In the genomic region with DNA sequence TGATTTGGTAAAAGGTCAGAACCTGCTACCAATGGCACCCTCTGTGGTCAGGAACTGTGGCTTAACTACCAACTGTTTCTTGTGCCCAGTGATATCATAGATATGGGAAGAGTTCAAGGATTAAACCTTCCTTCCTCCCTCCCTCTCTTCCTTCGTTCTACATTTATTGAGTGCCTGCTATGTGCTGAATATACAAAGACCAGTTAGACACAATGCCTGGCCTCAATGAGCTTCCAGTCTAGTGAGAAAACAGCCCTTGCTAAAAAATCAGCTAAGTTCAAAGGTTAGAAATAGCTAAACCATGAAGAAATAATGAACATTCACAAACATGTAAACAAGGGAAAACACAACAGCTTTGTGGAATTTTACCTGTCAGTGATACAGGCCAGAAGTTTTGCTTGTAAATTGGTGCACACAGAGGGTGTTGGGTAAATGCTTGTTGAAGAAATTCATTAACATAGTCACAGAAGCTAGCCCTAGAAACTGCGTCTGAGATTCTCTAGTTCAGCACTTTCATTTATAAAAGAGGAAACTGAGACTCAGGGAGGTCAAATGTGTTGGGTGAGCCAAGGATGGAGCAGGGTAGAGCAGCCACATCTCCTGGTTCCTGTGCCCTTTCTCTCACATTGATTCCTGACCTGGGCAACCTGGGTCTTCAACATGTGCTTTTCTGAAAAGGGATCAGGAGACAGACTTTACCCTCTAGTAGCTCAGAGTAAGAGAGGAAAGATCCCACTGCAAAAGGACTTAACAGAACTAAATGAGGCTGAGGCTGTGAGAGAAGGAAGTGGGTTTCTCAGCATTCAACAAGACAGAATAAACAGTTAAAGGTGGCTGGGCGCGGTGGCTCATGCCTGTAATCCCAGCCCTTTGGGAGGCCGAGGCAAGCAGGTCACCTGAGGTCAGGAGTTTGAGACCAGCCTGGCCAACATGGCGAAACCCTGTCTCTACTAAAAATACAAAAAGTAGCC, we compare ENCODE assay signal across 1 cellular context.
TF ChIP-seq lines count a peak whose summit lies in the region.

No MANE protein-coding gene starts in this region.

TF ChIP-seq in IMR-90, 13 proteins besides CTCF, POLR2A, EP300 and RAD21:
- TF ChIP-seq MXI1 (IDR thresholded peaks at IDR 0.05; ENCODE audit: borderline replicate concordance, low read depth, low read length) (no peak), MAZ (IDR thresholded peaks at IDR 0.05; ENCODE audit: borderline replicate concordance, low read depth, low read length) (no peak), NFE2L2 (IDR thresholded peaks at IDR 0.05; ENCODE audit: low read depth, low read length) (no peak)
